ENCODE assay signal across 17 cellular contexts in the genomic region with DNA sequence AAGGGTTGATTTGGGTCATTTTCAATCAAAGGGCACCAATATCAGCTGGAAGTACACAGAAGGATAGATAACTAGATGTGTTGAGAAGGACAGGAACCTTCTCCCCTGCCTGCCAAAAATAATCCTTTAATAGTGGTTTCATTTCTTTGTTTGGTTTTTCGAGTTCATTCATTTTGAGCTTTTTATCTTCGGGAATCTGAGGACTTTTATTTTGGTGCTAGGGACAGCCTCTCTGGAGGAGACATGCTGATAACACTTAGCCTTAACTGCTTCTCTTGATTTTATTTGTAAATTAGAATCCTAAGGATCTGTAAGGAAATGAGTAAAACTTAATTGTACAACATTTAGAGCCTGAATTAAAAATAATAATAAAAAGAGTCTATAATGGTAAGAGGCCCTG. TPM values are rescaled to one million over a fixed set of nuclear protein-coding genes. Genes with fewer than 3 reads are reported as not detected.
"Had no signal": no experiment of that assay in that cellular context is flagged by ENCODE, and none has a peak within 500 bp of the region (broad histone marks: within the 10 kb centered on the region; RNA-seq: fewer than 3 reads in every experiment).

No MANE protein-coding gene starts in this region.

- H3K36me3 ChIP-seq: neutrophil, stomach, thoracic aorta, transverse colon had no signal

- H3K27ac Mint-ChIP-seq: naive thymus-derived CD4-positive, alpha-beta T cell had no signal

- DNase-seq: cortex of kidney; dorsolateral prefrontal cortex; effector CD8-positive, alpha-beta T cell; heart right ventricle; islet precursor cell; left ventricle myocardium superior; mesendoderm; naive thymus-derived CD4-positive, alpha-beta T cell; posterior cingulate gyrus; stimulated activated naive CD4-positive, alpha-beta T cell; stomach; substantia nigra; transverse colon had no signal

- H3K36me3 Mint-ChIP-seq: naive thymus-derived CD4-positive, alpha-beta T cell had no signal

- H3K4me3 Mint-ChIP-seq: naive thymus-derived CD4-positive, alpha-beta T cell had no signal

- H3K4me3 ChIP-seq: dorsolateral prefrontal cortex, heart right ventricle, lung, stomach, thoracic aorta, transverse colon had no signal

- H3K27me3 ChIP-seq: dorsolateral prefrontal cortex, heart right ventricle, neutrophil, stomach, transverse colon had no signal

- H3K4me1 Mint-ChIP-seq: naive thymus-derived CD4-positive, alpha-beta T cell had no signal

- ATAC-seq: heart right ventricle; left ventricle myocardium superior; naive thymus-derived CD4-positive, alpha-beta T cell; sciatic nerve had no signal

- H3K27ac ChIP-seq: dorsolateral prefrontal cortex, heart right ventricle, neutrophil, stomach, thoracic aorta, transverse colon had no signal

- H3K9me3 ChIP-seq: heart right ventricle, neutrophil, stomach, thoracic aorta, transverse colon had no signal

RNA-seq across cellular contexts. Expression of a gene that starts 22.5 kb away (rescaled TPM):
- polyA plus RNA-seq: naive thymus-derived CD4-positive, alpha-beta T cell had no signal
